In genomic region chr12:53743277-53744129, GRCh38 we compare ENCODE assay signal across 8 cellular contexts. TPM values are rescaled to one million over a fixed set of nuclear protein-coding genes. Genes with fewer than 3 reads are reported as not detected.
DNase-seq lines count a peak whose midpoint lies in the region; ATAC-seq, FAIRE-seq and TF ChIP-seq lines count a peak whose summit lies in the region.

No MANE protein-coding gene starts in this region.

- H3K14ac ChIP-seq in IMR-90 (replicated peaks; ENCODE audit: low read depth, low read length), result no peak overlapping the region

- H3K27ac ChIP-seq in IMR-90 (ENCODE audit: insufficient read depth, low read length), result no peak overlapping the region
- H3K27ac ChIP-seq in pancreas, result no peak overlapping the region

- peak; percentile 95 for TF ChIP-seq CTCF in GM10248 (IDR thresholded peaks at IDR 0.05; ENCODE audit: control extremely low read depth, extremely low read depth, low read depth, missing control alignments)
- TF ChIP-seq CTCF in IMR-90 (conservative IDR thresholded peaks at IDR 0.05; ENCODE audit: low read depth, low read length), result peak; percentile 88
- peak; percentile 80 to 91 (median 90) for TF ChIP-seq CTCF in pancreas (IDR thresholded peaks at IDR 0.05)

- no peak overlapping the region for H2BK15ac ChIP-seq in IMR-90 (ENCODE audit: low read depth, low read length)

- H3K27me3 ChIP-seq in IMR-90 (ENCODE audit: control insufficient read depth, insufficient read depth, low read length) (peaks cover 66% of the 10 kb centered on the region), pancreas (peaks cover 0 to 16% (median 5%) of the 10 kb centered on the region in 4 donors)

- no peak overlapping the region for H2AK5ac ChIP-seq in IMR-90 (ENCODE audit: low read depth, low read length)

- no peak overlapping the region for H3K4me2 ChIP-seq in IMR-90 (ENCODE audit: low read depth, low read length)

- H4K91ac ChIP-seq in IMR-90 (ENCODE audit: insufficient read depth, low read depth, low read length), result no peak overlapping the region

- in situ Hi-C loops in IMR-90 (cut with MboI; ENCODE audit: low sequenced_read_pairs), result loop anchor here (5.0 to 10.0 kb wide), 2 partner anchors 41 to 199 kb away; no protein-coding TSS in a partner anchor

- H4K20me1 ChIP-seq in IMR-90 (ENCODE audit: insufficient read depth, low read length), result no peaks in the 10 kb centered on the region

- ATAC-seq in IMR-90 (ENCODE audit: low read depth), result peak; percentile 74
- peak; percentile 61 to 75 (median 73) for ATAC-seq in pancreas
- no peak for ATAC-seq in HG02884 (IDR thresholded peaks at IDR 0.05; ENCODE audit: unreplicated experiment)
- ATAC-seq in GM21717 (IDR thresholded peaks at IDR 0.05; ENCODE audit: unreplicated experiment), result no peak

- no peaks in the 10 kb centered on the region for H3K4me1 ChIP-seq in IMR-90 (ENCODE audit: control insufficient read depth, insufficient read depth, low read length)
- H3K4me1 ChIP-seq in pancreas, result peaks cover 0 to 7% (median 0%) of the 10 kb centered on the region in 3 donors

- no TSS peak for BruUV-seq in IMR-90 (replicated peaks; lab: Mats Ljungman, UMichigan)

- H2BK20ac ChIP-seq in IMR-90 (ENCODE audit: low read depth, low read length), result no peak overlapping the region

- H2BK5ac ChIP-seq in IMR-90 (ENCODE audit: low read depth, low read length, poor library complexity, severe bottlenecking), result no peak overlapping the region

- no peak overlapping the region for H3K9ac ChIP-seq in IMR-90 (ENCODE audit: low read depth, low read length)

- H3K18ac ChIP-seq in IMR-90 (ENCODE audit: low read depth, low read length), result no peak overlapping the region

- H3K9me3 ChIP-seq in IMR-90 (ENCODE audit: control insufficient read depth, insufficient read depth, low read length) (0 out of 2 replicates have a peak, but pooled peaks cover 2% of the 10 kb centered on the region), pancreas (no peaks in the 10 kb centered on the region)

- no peaks in the 10 kb centered on the region for H3K79me1 ChIP-seq in IMR-90 (ENCODE audit: low read depth in 1 of 2, low read length in 2 of 2)

- no CpG with 5 or more reads among the region's 15 CpGs for WGBS in IMR-90 (ENCODE audit: extremely low coverage in 2 of 2, insufficient read length in 1 of 2), 2 experiments
- WGBS in pancreas, 2 donors, result 9% methylated on average over 15 of the region's 15 CpGs

- no peak overlapping the region for H3K4ac ChIP-seq in IMR-90 (ENCODE audit: low read depth, low read length)

- POLR2A ChIA-PET in GM10248 (lab: Yijun Ruan, JAX) (interaction anchor here (0.6 kb wide), 2 partner anchors 200 to 244 kb away, joined by 3 read pairs; partner anchors contain the start of gene MAP3K12), IMR-90 (lab: Charles Lee; ENCODE audit: unreplicated experiment) (no interaction called here)

- H3K36me3 ChIP-seq in IMR-90 (ENCODE audit: control insufficient read depth, insufficient read depth, low read length) (no peaks in the 10 kb centered on the region), pancreas (no peaks in the 10 kb centered on the region)

- no peak overlapping the region for H4K5ac ChIP-seq in IMR-90 (ENCODE audit: low read depth, low read length)

- intact Hi-C loops in IMR-90 (cut with micrococcal nuclease) (loop anchor here (1.0 kb wide), 1 partner anchor 42 kb away; no protein-coding TSS in a partner anchor), pancreas (cut with DNase I) (loop anchor here in 1 of 3 donors (2.0 kb wide), 1 partner anchor 41 kb away; no protein-coding TSS in a partner anchor)

- no peaks in the 10 kb centered on the region; the same call in 1 of the 2 replicates for H3K9me1 ChIP-seq in IMR-90 (ENCODE audit: insufficient read depth, low read length)

- H4K8ac ChIP-seq in IMR-90 (ENCODE audit: low read depth in 2 of 2, low read length in 2 of 2), result no peak overlapping the region

- no peak for TF ChIP-seq POLR2A in IMR-90 (IDR thresholded peaks at IDR 0.05; ENCODE audit: low read depth, low read length)

- H3K4me3 ChIP-seq in IMR-90 (ENCODE audit: insufficient read depth, low read depth, low read length) (no peak overlapping the region), pancreas (peak overlapping the region in 1 of 4 donors; percentile 23)

- DNase-seq in GM10248 (ENCODE audit: extremely low spot score), result peak; percentile 84
- peak; percentile 48 for DNase-seq in IMR-90
- DNase-seq in RPMI8226, result peak; percentile 69
- DNase-seq in activated effector memory CD4-positive, alpha-beta T cell treated with Interleukin-2 at 50 U/mL for 16 hours, result peak; percentile 44
- peak; percentile 69 to 80 for DNase-seq in frontal cortex (ENCODE audit: low spot score in 2 of 2)
- DNase-seq in pancreas, result peak in 5 of 6 donors; percentile 33 to 74 (median 71)

- H3K23ac ChIP-seq in IMR-90 (ENCODE audit: low read depth, low read length), result no peak overlapping the region

- H2BK120ac ChIP-seq in IMR-90 (ENCODE audit: low read depth, low read length), result no peak overlapping the region

- dilution Hi-C loops in IMR-90 (cut with HindIII; ENCODE audit: low sequenced_read_pairs, unreplicated experiment), result no loop called here

- H2AFZ ChIP-seq in IMR-90 (replicated peaks; ENCODE audit: low read length, poor library complexity), result peak overlapping the region; percentile 83

- H3K56ac ChIP-seq in IMR-90 (ENCODE audit: extremely low read depth, insufficient read depth, low read length), result no peak overlapping the region

- FAIRE-seq in frontal cortex (lab: Jason Lieb, UNC) (no peak), pancreas (lab: Jason Lieb, UNC) (no peak)

- TF ChIP-seq RAD21 in IMR-90 (IDR thresholded peaks at IDR 0.05; ENCODE audit: low read length), result peak; percentile 74

- peak overlapping the region; percentile 17 for H2AK9ac ChIP-seq in IMR-90 (replicated peaks; ENCODE audit: low read depth, low read length, poor library complexity)

- CTCF ChIA-PET in GM10248 (lab: Yijun Ruan, JAX) (interaction anchor here (0.7 to 18.5 kb wide), 23 partner anchors 13 to 485 kb away, joined by 3 to 460 read pairs (median 4); partner anchors contain the start of genes ATP5MC2, CALCOCO1 and CISTR), IMR-90 (lab: Yijun Ruan, JAX) (interaction anchor here (0.6 to 5.3 kb wide), 13 partner anchors 9 to 242 kb away, joined by 3 to 48 read pairs (median 5); partner anchors contain the start of genes CALCOCO1, CISTR and HOXC10)

TF ChIP-seq in IMR-90, 13 proteins besides CTCF, POLR2A, EP300 and RAD21:
- TF ChIP-seq SMC3 (IDR thresholded peaks at IDR 0.05; ENCODE audit: low read depth, low read length) (peak; percentile 78), BHLHE40 (IDR thresholded peaks at IDR 0.05; ENCODE audit: low read depth, low read length) (no peak), MAZ (IDR thresholded peaks at IDR 0.05; ENCODE audit: borderline replicate concordance, low read depth, low read length) (peak; percentile 25; the same call in 1 of the 2 replicates), CHD1 (IDR thresholded peaks at IDR 0.05; ENCODE audit: low read depth, low read length) (no peak)

RNA-seq across cellular contexts. Expression of gene CISTR, which starts 8.3 kb away (rescaled TPM):
- total RNA-seq in IMR-90 (2012; rRNA removed) (not detected in 2 replicates), frontal cortex (not detected), pancreas (not detected)
- polyA plus RNA-seq in IMR-90 (2012; rRNA removed) (not detected in 2 replicates), pancreas (not detected)
- polyA plus RNA-seq in IMR-90 (2012; cell fraction: cytosol; rRNA removed), result not detected in 2 replicates
- not detected in 2 replicates for polyA plus RNA-seq in IMR-90 (2012; cell fraction: nucleus; rRNA removed; ENCODE audit: low replicate concordance)

RNA-seq across cellular contexts. Expression of gene CALCOCO1, which starts 16.3 kb away (rescaled TPM):
- total RNA-seq in IMR-90 (2012; rRNA removed) (100.0 and 169 TPM in 2 replicates), frontal cortex (63.6 TPM), pancreas (100 to 1,000 TPM in 1 of 6 donors, 10 to 100 TPM in 5; 28.2 to 102 (median 72.3) TPM)
- polyA plus RNA-seq in IMR-90 (2012; rRNA removed) (110 and 156 TPM in 2 replicates), pancreas (100 to 1,000 TPM; 102 to 103 TPM)
- polyA plus RNA-seq in IMR-90 (2012; cell fraction: cytosol; rRNA removed), result 66.6 and 103 TPM in 2 replicates
- polyA plus RNA-seq in IMR-90 (2012; cell fraction: nucleus; rRNA removed; ENCODE audit: low replicate concordance), result 596 and 737 TPM in 2 replicates

Comparison
In these comparisons a context has a peak if more than half of its experiments do, and no peak if none do; other contexts are left out.
1. ATAC-seq: peak in IMR-90 (single experiment) and pancreas (4 of 4); none in HG02884 (single experiment) and GM21717 (single experiment).
2. Peak in every context shown above with its lines, with median percentiles within 50 percentile points of each other: DNase-seq and CTCF ChIP-seq.